Comparison of ENCODE assay signal across 2 cellular contexts in genomic region chr10:120949511-120950102, GRCh38.
A peak's percentile ranks its signal among the peaks of the same experiment; 100 is the strongest.
TF ChIP-seq lines count a peak whose summit lies in the region.

No MANE protein-coding gene starts in this region.

TF ChIP-seq in H1, 55 proteins besides CTCF, POLR2A, EP300 and RAD21 (continued from another document):
- TF ChIP-seq SUZ12 (IDR thresholded peaks at IDR 0.05; ENCODE audit: low read length) (peak; percentile 86), MAX (IDR thresholded peaks at IDR 0.05) (peak; percentile 62), KDM4A (IDR thresholded peaks at IDR 0.05; ENCODE audit: low read depth, low read length, severe bottlenecking) (peak; percentile 63), SP2 (IDR thresholded peaks at IDR 0.05; ENCODE audit: low read length) (no peak)

TF ChIP-seq in SK-N-SH, 30 proteins besides CTCF, POLR2A, EP300 and RAD21 (continued from another document):
- TF ChIP-seq PBX3 (IDR thresholded peaks at IDR 0.05) (no peak), EZH2phosphoT487 (IDR thresholded peaks at IDR 0.05; ENCODE audit: borderline replicate concordance, low read depth) (no peak), ZBTB33 (IDR thresholded peaks at IDR 0.05; ENCODE audit: borderline replicate concordance, low read depth) (no peak), SIN3A (IDR thresholded peaks at IDR 0.05; ENCODE audit: borderline replicate concordance, low read depth, low read length) (no peak), FOSL2 (IDR thresholded peaks at IDR 0.05; ENCODE audit: borderline replicate concordance, low read depth) (no peak), RFX5 (IDR thresholded peaks at IDR 0.05; ENCODE audit: low read length) (no peak), USF1 (IDR thresholded peaks at IDR 0.05; ENCODE audit: borderline replicate concordance, low read depth) (no peak), TCF12 (IDR thresholded peaks at IDR 0.05) (no peak), YY1 (IDR thresholded peaks at IDR 0.05; ENCODE audit: low read depth) (no peak), MAX (IDR thresholded peaks at IDR 0.05; ENCODE audit: low read depth) (no peak), RXRA (IDR thresholded peaks at IDR 0.05; ENCODE audit: borderline replicate concordance, low read depth) (no peak), POLR2AphosphoS5 (IDR thresholded peaks at IDR 0.05; ENCODE audit: low read depth, low read length) (no peak)
TF ChIP-seq in SK-N-SH: peak in this region for 0.
